30 cellular contexts compared by ENCODE assay signal in the genomic region with DNA sequence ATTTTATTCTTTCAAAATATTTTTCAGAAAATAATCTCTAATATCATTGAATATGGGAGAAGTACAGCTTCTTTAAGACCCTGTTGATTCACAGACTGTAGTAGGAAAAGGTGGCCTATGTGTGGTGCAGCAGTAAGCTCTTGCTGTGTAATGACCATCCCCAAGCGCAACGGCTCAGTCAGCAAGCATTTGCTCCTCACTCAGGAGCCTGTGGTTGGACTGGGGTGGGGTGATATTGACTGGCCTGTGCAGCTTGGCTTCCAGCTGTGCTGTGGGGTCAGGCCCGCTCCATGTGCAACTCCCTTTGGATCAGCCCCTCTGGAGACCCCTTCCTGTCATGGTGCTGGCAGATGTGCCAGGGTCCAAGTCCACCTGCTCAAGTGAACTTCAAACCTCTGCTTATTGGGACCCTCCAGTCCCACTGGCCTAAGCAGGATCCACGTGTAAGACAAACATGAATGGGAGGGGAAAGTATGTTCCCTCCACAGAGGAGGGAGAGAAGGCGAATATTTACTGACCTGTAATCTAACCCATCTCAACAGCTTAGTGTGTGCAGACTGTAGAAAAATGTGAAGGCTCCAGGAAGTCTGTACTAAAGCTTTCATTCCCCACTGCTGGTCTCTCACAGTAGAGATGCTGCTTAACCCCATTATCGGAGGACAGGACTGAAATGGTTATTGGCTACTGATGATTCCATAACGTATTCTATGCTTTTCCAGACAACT.
"Had no signal": no experiment of that assay in that cellular context is flagged by ENCODE, and none has a peak within 500 bp of the region (broad histone marks: within the 10 kb centered on the region; RNA-seq: fewer than 3 reads in every experiment).

No MANE protein-coding gene starts in this region.

- H3K4me3 ChIP-seq: esophagus muscularis mucosa, gastrocnemius medialis had no signal

- H3K27ac ChIP-seq: esophagus muscularis mucosa, foreskin keratinocyte, gastrocnemius medialis had no signal

- ATAC-seq: activated CD8-positive, alpha-beta T cell treated with anti-CD3 and anti-CD28 coated beads for 36 hours; activated T-cell treated with anti-CD3 and anti-CD28 coated beads, Interleukin-2, amount 50 U/mL, for 4 hours; activated T-helper 17 cell treated with anti-CD3 and anti-CD28 coated beads, Interleukin-2, amount 50 U/mL, for 72 hours; effector memory CD8-positive, alpha-beta T cell; foreskin keratinocyte; gastrocnemius medialis; T-cell had no signal

- H3K4me1 ChIP-seq: foreskin keratinocyte, gastrocnemius medialis had no signal

- H3K36me3 Mint-ChIP-seq: activated naive CD8-positive, alpha-beta T cell; T-cell had no signal

- DNase-seq: activated CD4-positive, alpha-beta T cell treated with anti-CD3 and anti-CD28 coated beads for 48 hours; activated CD4-positive, alpha-beta T cell treated with anti-CD3 and anti-CD28 coated beads, Interleukin-2, amount 50 U/mL, for 1 hour; activated CD4-positive, alpha-beta T cell treated with anti-CD3 and anti-CD28 coated beads, Interleukin-2, amount 50 U/mL, for 48 hours; activated CD4-positive, CD25-positive, alpha-beta regulatory T cell; activated CD8-positive, alpha-beta memory T cell treated with anti-CD3 and anti-CD28 coated beads for 24 hours; activated CD8-positive, alpha-beta T cell treated with anti-CD3 and anti-CD28 coated beads for 36 hours; activated effector memory CD4-positive, alpha-beta T cell treated with Interleukin-2 at 50 U/mL for 16 hours; activated gamma-delta T cell treated with Interleukin-2 at 50 U/mL for 16 hours; activated naive CD4-positive, alpha-beta T cell treated with anti-CD3 and anti-CD28 coated beads, Interleukin-2, amount 50 U/mL, for 16 hours; activated naive CD4-positive, alpha-beta T cell treated with Interleukin-2 at 50 U/mL for 16 hours; activated T-cell treated with anti-CD3 and anti-CD28 coated beads, Interleukin-2, amount 50 U/mL, for 4 hours; amniotic stem cell; anterior cingulate cortex; caudate nucleus; cortex of kidney; dermis blood vessel endothelial cell; effector CD4-positive, alpha-beta T cell; effector memory CD8-positive, alpha-beta T cell; erythroblast; foreskin keratinocyte; gastrocnemius medialis; SW 1271; T-cell; T1000 had no signal

- H3K9me3 Mint-ChIP-seq: activated CD8-positive, alpha-beta T cell treated with anti-CD3 and anti-CD28 coated beads for 36 hours; activated T-cell treated with anti-CD3 and anti-CD28 coated beads, Interleukin-2, amount 50 U/mL, for 4 hours; activated T-helper 17 cell treated with anti-CD3 and anti-CD28 coated beads, Interleukin-2, amount 50 U/mL, for 72 hours; effector memory CD8-positive, alpha-beta T cell; T-cell; T-helper 1 cell treated with Interleukin-12 subunit alpha and Interleukin-12 subunit beta and Interleukin-4 antibody, amounts not matched to agents 30 μg/mL and 1 μg/mL, for 36 hours had no signal

- H3K27me3 ChIP-seq: gastrocnemius medialis had no signal

- FAIRE-seq: astrocyte, colon had no signal

- H3K27ac Mint-ChIP-seq: activated CD8-positive, alpha-beta T cell treated with anti-CD3 and anti-CD28 coated beads for 36 hours; activated naive CD8-positive, alpha-beta T cell; activated T-helper 17 cell treated with anti-CD3 and anti-CD28 coated beads, Interleukin-2, amount 50 U/mL, for 72 hours; T-cell; T-helper 1 cell treated with Interleukin-12 subunit alpha and Interleukin-12 subunit beta and Interleukin-4 antibody, amounts not matched to agents 30 μg/mL and 1 μg/mL, for 36 hours had no signal

- H3K36me3 ChIP-seq: esophagus muscularis mucosa, gastrocnemius medialis had no signal

- H3K4me3 Mint-ChIP-seq: activated CD8-positive, alpha-beta T cell treated with anti-CD3 and anti-CD28 coated beads for 36 hours; activated naive CD8-positive, alpha-beta T cell; activated T-cell treated with anti-CD3 and anti-CD28 coated beads, Interleukin-2, amount 50 U/mL, for 4 hours; activated T-helper 17 cell treated with anti-CD3 and anti-CD28 coated beads, Interleukin-2, amount 50 U/mL, for 72 hours; effector memory CD8-positive, alpha-beta T cell; T-cell; T-helper 1 cell treated with Interleukin-12 subunit alpha and Interleukin-12 subunit beta and Interleukin-4 antibody, amounts not matched to agents 30 μg/mL and 1 μg/mL, for 36 hours had no signal

- H3K9me3 ChIP-seq: gastrocnemius medialis had no signal
